In the genomic region with DNA sequence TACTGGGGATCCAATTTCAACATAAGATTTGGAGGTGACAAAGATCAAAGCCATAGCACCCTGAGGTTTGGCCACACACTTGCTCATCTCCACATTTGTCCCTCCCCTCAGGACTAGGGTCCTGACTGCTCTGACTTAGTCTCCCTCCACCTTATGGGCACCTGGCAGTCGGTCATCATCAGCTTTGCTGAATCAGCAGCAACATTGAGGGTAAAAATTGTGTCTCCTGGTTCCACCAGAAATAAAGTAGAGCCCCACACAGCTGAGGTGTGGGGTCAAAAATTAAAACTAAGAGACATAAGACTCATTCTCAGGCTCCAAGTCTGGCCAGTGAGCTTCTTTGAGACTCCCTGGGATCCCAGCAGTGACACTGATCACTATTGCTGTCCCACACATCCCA, we compare ENCODE assay signal across 30 cellular contexts. TPM values are rescaled to one million over a fixed set of nuclear protein-coding genes. Genes with fewer than 3 reads are reported as not detected.
"Had no signal": no experiment of that assay in that cellular context is flagged by ENCODE, and none has a peak within 500 bp of the region (broad histone marks: within the 10 kb centered on the region; RNA-seq: fewer than 3 reads in every experiment).

No MANE protein-coding gene starts in this region.

- H3K9me3 ChIP-seq: heart left ventricle, mucosa of descending colon, neutrophil, psoas muscle, right lobe of liver, spleen, tibial artery, upper lobe of right lung, vagina had no signal

- H3K27me3 ChIP-seq: neutrophil, right lobe of liver, upper lobe of right lung, vagina had no signal

- ATAC-seq: esophagus mucosa; heart left ventricle; mucosa of descending colon; naive thymus-derived CD8-positive, alpha-beta T cell; psoas muscle; right lobe of liver; stimulated activated memory B cell treated with anti-CD40 and anti-IgM and Interleukin-4, amounts not matched to agents 10 μg/mL and 1 μg/mL and 100 μg/mL, for 72 hours; upper lobe of right lung had no signal

- H3K4me1 ChIP-seq: heart left ventricle, psoas muscle, tibial artery, upper lobe of right lung, vagina had no signal

- FAIRE-seq: endometrium, frontal cortex had no signal

- H3K36me3 ChIP-seq: heart left ventricle, neutrophil, right lobe of liver, spleen, tibial artery, upper lobe of right lung, vagina had no signal

- DNase-seq: dorsolateral prefrontal cortex; effector CD8-positive, alpha-beta T cell; heart left ventricle; hippocampal formation; kidney glomerular epithelial cell; mammary epithelial cell; mucosa of descending colon; naive thymus-derived CD8-positive, alpha-beta T cell; psoas muscle; retina; spleen; stimulated activated CD4-positive, alpha-beta T cell treated with anti-CD3 and anti-CD28 coated beads, Interleukin-15, amount 100 ng/mL, for 24 hours; stimulated activated CD4-positive, alpha-beta T cell treated with anti-CD3 and anti-CD28 coated beads, Interleukin-1b, Interleukin-23, amount 100 ng/mL, for 48 hours; stimulated activated CD4-positive, alpha-beta T cell treated with anti-CD3 and anti-CD28 coated beads, Interleukin-4, amount 100 ng/mL, for 24 hours; tibial artery; upper lobe of right lung had no signal

- H3K4me3 ChIP-seq: dorsolateral prefrontal cortex, heart left ventricle, mucosa of descending colon, psoas muscle, right lobe of liver, spleen, tibial artery, upper lobe of right lung, vagina had no signal

- H3K27ac ChIP-seq: dorsolateral prefrontal cortex, heart left ventricle, neutrophil, psoas muscle, right lobe of liver, spleen, tibial artery, upper lobe of right lung, vagina had no signal

RNA-seq across cellular contexts. Expression of a gene that starts 56.2 kb away (rescaled TPM):
- total RNA-seq: esophagus mucosa; fibroblast of lung; frontal cortex; glomerular endothelial cell; heart left ventricle; lower leg skin; mammary epithelial cell; mucosa of descending colon; naive thymus-derived CD8-positive, alpha-beta T cell; osteoblast; psoas muscle; right lobe of liver; skeletal muscle tissue; spleen; temporal lobe; vagina had no signal
- polyA plus RNA-seq: fibroblast of lung; heart left ventricle; mammary epithelial cell; naive thymus-derived CD8-positive, alpha-beta T cell; neural cell; psoas muscle; spleen had no signal
